In the genomic region with DNA sequence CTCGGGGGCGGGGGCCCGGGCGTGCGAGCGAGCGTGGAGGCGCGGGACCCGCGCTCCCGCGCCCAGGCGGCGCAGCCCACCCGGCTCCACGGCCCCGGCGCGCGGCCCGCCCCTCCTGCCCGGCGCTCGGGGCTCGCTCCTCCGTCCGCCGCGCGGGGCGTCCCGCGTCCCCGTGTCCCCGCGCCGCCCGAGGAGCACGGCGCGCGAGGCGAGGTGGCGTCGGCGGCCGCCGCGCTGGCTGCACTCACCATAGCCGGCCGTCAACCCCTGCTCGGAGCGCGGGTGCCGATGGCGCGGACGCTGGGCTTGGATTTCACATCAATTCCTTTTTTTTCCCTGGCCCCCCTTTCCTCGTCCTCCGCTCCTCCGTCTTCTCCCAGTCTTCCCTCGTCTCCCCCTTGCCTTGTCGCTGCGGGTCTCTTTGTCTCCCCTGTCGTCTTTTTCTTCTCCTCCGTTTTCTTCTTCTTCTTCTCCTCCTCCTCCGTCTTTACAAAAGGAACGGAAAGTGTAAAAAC, we compare ENCODE assay signal across 8 cellular contexts. TPM values are rescaled to one million over a fixed set of nuclear protein-coding genes. Genes with fewer than 3 reads are reported as not detected.
DNase-seq lines count a peak whose midpoint lies in the region; ATAC-seq and TF ChIP-seq lines count a peak whose summit lies in the region.

No MANE protein-coding gene starts in this region.

- H3K9me3 Mint-ChIP-seq in MCF 10A (ENCODE audit: unreplicated experiment): no peaks in the 10 kb centered on the region

- H3K27me3 ChIP-seq in BJ (ENCODE audit: control insufficient read depth, insufficient read depth, low read length): no peaks in the 10 kb centered on the region; the same call in none of the 2 replicates

- no peak for TF ChIP-seq CTCF in BJ (IDR thresholded peaks at IDR 0.05; ENCODE audit: insufficient read depth, low read depth, low read length)
- TF ChIP-seq CTCF in MCF 10A (IDR thresholded peaks at IDR 0.05; ENCODE audit: unreplicated experiment): no peak
- TF ChIP-seq CTCF in lower leg skin (IDR thresholded peaks at IDR 0.05): no peak

- H3K27me3 Mint-ChIP-seq in MCF 10A (ENCODE audit: insufficient read depth, unreplicated experiment): no peaks in the 10 kb centered on the region

- ATAC-seq in GM18519 (IDR thresholded peaks at IDR 0.05; ENCODE audit: low FRiP score, unreplicated experiment): no peak
- no peak for ATAC-seq in HG02885 (IDR thresholded peaks at IDR 0.05; ENCODE audit: poor library complexity, unreplicated experiment)

- WGBS in lower leg skin, 2 donors: 1 to 2% methylated on average over 32 to 43 of the region's 69 CpGs
- under 1% methylated on average over 69 of the region's 69 CpGs for WGBS in urinary bladder

- no TSS peak for BruUV-seq in MCF 10A (replicated peaks; lab: Mats Ljungman, UMichigan)

- CTCF ChIA-PET in BJ (lab: Yijun Ruan, JAX) (no interaction called here), MCF 10A (lab: Yijun Ruan, JAX) (no interaction called here)

- DNase-seq in BJ (ENCODE audit: low read depth) (no peak), HuH-7.5 (ENCODE audit: low spot score) (peak; percentile 18), MCF 10A (ENCODE audit: unreplicated experiment) (no peak), lower leg skin (ENCODE audit: low spot score in 2 of 2) (no peak), NCI-H187 (lab: John Stamatoyannopoulos, UW) (no peak)

- POLR2A ChIA-PET in BJ (lab: Charles Lee) (no interaction called here), MCF 10A (lab: Yijun Ruan, JAX) (interaction anchor here (1.0 kb wide), 3 partner anchors 9 to 107 kb away, joined by 3 to 4 read pairs (median 4); no protein-coding TSS in a partner anchor)

- intact Hi-C loops in MCF 10A (cut with micrococcal nuclease) (loop anchor here (10.0 kb wide), 1 partner anchor 321 kb away; no protein-coding TSS in a partner anchor), lower leg skin (cut with DNase I; ENCODE audit: low total_unique reads) (no loop called here)

- H3K36me3 ChIP-seq in BJ (ENCODE audit: control insufficient read depth, insufficient read depth, low read length) (no peaks in the 10 kb centered on the region), urinary bladder (ENCODE audit: insufficient read depth) (no peaks in the 10 kb centered on the region)

- peak overlapping the region; percentile 40 for H3K27ac Mint-ChIP-seq in MCF 10A (ENCODE audit: low read depth, unreplicated experiment)

- no peak for TF ChIP-seq POLR2A in lower leg skin (IDR thresholded peaks at IDR 0.05)

- peak overlapping the region; percentile 54 for H3K4me3 ChIP-seq in BJ (ENCODE audit: low read depth, low read length)
- peak overlapping the region; percentile 35 for H3K4me3 ChIP-seq in lower leg skin (ENCODE audit: low read depth, poor library complexity, severe bottlenecking)
- peak overlapping the region; percentile 94 for H3K4me3 ChIP-seq in urinary bladder (ENCODE audit: low read depth, low read length)

- peak overlapping the region; percentile 90 for H3K27ac ChIP-seq in urinary bladder (ENCODE audit: low read depth)

- H3K36me3 Mint-ChIP-seq in MCF 10A (ENCODE audit: insufficient read depth, unreplicated experiment): peaks cover 12% of the 10 kb centered on the region

- H3K4me1 Mint-ChIP-seq in MCF 10A (ENCODE audit: insufficient read depth, unreplicated experiment): peaks cover 15% of the 10 kb centered on the region

- H3K4me3 Mint-ChIP-seq in MCF 10A (ENCODE audit: unreplicated experiment): peak overlapping the region; percentile 81

- H3K4me1 ChIP-seq in urinary bladder (ENCODE audit: insufficient read depth): no peaks in the 10 kb centered on the region

RNA-seq across cellular contexts. Expression of a gene that starts 0.5 kb away (rescaled TPM):
- polyA plus RNA-seq in BJ (2011; rRNA removed) (1.5 and 2.8 TPM in 2 replicates), urinary bladder (30.1 TPM)
- polyA minus RNA-seq in BJ (2011; rRNA and poly(A)+ RNA removed): 6.1 and 6.5 TPM in 2 replicates
- total RNA-seq in MCF 10A (2022) (3.6 and 4.7 TPM in 2 replicates), lower leg skin (10 to 100 TPM; 16.5 to 25.6 (median 20.9) TPM), urinary bladder (48.0 TPM)

Comparison
In these comparisons a context has a peak if more than half of its experiments do, and no peak if none do; other contexts are left out.
1. H3K4me3 ChIP-seq: peak in every context shown above with its lines; median percentile 94 in urinary bladder; 54 in BJ; 35 in lower leg skin.